Comparison of ENCODE assay signal across 9 cellular contexts in the genomic region with DNA sequence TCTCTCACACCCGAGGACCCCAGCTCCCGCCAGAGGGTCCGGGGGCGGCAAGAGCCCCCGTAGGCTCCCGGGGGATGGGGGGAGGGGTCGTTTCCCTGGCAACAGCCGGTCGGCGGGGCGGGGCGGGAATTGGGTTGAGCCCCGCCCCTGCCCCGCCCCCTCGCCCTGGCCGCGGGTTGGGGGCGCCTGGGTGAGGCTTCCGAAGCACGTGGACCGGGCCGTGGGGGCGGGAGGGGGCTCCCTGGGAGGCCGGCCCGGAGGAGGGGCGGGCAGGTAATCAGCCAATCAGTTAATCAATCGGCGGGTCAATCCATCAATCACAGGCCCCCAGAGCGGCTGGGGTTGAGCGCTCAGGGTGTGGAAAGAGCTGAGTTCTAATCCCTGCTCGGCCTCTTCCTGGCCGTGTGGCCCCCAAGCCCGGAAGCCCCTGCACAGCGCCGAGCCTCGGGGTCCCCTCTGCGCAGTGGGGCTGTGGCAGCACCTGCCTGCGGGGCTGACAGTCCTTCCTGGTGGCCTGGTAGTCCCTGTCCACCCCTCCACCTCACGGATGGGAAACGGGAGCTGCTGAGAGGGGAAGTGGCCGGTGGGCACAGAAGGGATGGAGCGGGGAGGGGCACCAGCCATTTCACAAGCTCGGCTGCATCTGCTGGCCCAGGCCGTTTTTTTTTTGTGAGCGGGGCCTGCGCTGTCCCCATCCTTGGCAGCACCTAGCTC.
A peak's percentile ranks its signal among the peaks of the same experiment; 100 is the strongest.
DNase-seq lines count a peak whose midpoint lies in the region; ATAC-seq, FAIRE-seq and TF ChIP-seq lines count a peak whose summit lies in the region.
"Had no signal": no experiment of that assay in that cellular context is flagged by ENCODE, and none has a peak within 500 bp of the region (broad histone marks: within the 10 kb centered on the region; RNA-seq: fewer than 3 reads in every experiment).

No MANE protein-coding gene starts in this region.

- no peak for DNase-seq in LNCaP clone FGC (ENCODE audit: low read depth)
- no peak for DNase-seq in astrocyte of the cerebellum (ENCODE audit: low read depth)
- peak; percentile 88 for DNase-seq in iPS-NIHi11 (ENCODE audit: low spot score)
- no peak for DNase-seq in RCC 7860 (ENCODE audit: low spot score)
- no peak for DNase-seq in DMS153 treated with DMSO at 0.1 percent for 48 hours (lab: John Stamatoyannopoulos, UW; ENCODE audit: unreplicated experiment)
- DNase-seq: SHP77 treated with DMSO at 0.1 percent for 48 hours had no signal

- H3K9ac ChIP-seq in stomach smooth muscle (ENCODE audit: low read length in 2 of 2), result peak overlapping the region in 1 of 2 donors; percentile 66

- peaks cover 24% of the 10 kb centered on the region for H3K4me1 ChIP-seq in stomach smooth muscle (ENCODE audit: control insufficient read depth, insufficient read depth, low read length)

- FAIRE-seq in RCC 7860 (lab: Jason Lieb, UNC), result no peak
- FAIRE-seq: frontal cortex had no signal

- H3K36me3 ChIP-seq in stomach smooth muscle (ENCODE audit: control insufficient read depth in 2 of 2, insufficient read depth in 2 of 2, low read length in 2 of 2), result no peaks in the 10 kb centered on the region

- H3K27me3 ChIP-seq in stomach smooth muscle (ENCODE audit: control insufficient read depth in 1 of 2, insufficient read depth in 2 of 2, low read length in 2 of 2), result no peaks in the 10 kb centered on the region

- peak overlapping the region; percentile 41 for H3K27ac ChIP-seq in stomach smooth muscle (ENCODE audit: low read length)

- H3K4me3 ChIP-seq in LNCaP clone FGC (ENCODE audit: low read depth, low read length) (peak overlapping the region; percentile 18), astrocyte of the cerebellum (ENCODE audit: low read depth, low read length) (peak overlapping the region; percentile 35), stomach smooth muscle (ENCODE audit: low read length in 2 of 2) (peak overlapping the region; percentile 53 to 66)

- peaks cover 0 to 11% of the 10 kb centered on the region in 2 donors for H3K9me3 ChIP-seq in stomach smooth muscle (ENCODE audit: control insufficient read depth in 2 of 2, low read length in 2 of 2)

- no peak for ATAC-seq in GM18868 (IDR thresholded peaks at IDR 0.05; ENCODE audit: unreplicated experiment)

- in situ Hi-C loops in astrocyte of the cerebellum (cut with HindIII; ENCODE audit: low sequenced_read_pairs), result no loop called here

- TF ChIP-seq CTCF in LNCaP clone FGC (IDR thresholded peaks at IDR 0.05; ENCODE audit: control insufficient read depth, extremely low read depth, insufficient read depth) (no peak), astrocyte of the cerebellum (IDR thresholded peaks at IDR 0.05; ENCODE audit: low read depth, low read length, missing control alignments) (no peak)
